Comparison of ENCODE assay signal across 1 cellular context in the genomic region with DNA sequence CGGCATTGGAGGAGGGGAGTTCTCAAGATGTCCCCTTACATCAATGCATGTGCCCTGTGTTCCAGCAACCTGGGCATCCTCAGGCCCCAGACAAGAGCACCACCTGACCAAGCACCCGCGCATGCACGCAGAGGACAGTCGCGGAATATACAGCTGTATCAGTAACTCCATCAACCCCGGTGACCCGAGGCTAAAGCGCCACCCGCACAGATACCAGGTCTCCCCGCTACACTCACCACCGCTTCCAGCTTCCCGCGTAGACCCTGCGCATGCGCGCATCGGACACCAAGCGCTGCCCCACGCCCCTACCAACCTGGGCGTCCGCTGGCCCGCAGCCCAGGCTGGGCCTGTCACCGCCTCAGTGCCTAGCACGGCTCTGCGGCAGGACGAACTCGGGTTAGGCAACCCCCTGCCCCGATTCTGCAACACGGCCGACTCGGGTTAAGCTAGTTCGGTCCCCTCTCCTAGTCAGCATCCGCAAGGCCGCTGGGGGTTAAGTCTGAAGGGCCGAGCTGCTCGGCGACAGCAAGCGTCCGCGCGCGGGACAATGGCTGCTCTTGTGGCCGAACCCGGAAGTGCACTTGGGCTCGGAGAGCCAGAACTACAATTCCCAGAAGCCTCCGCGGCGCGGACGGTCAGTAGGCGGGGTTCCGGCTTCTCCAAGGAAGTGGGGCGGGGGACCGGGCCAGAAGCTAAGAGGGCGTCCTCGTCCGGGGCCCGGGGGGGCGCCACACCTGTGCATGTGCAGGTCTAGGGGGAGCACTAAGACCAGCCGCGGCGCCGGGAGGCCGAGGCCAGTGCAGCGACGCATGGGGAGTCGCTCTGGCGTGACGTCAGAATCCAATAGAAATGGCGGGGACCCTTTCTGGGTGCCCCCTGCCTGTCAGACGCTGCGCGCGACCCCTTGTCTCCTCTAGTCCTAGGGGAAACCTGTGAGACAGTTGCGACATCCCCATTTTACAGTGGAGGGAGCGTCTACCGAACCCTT.
TF ChIP-seq lines count a peak whose summit lies in the region.

Gene ZNF180 (minus strand): TSS at position 561 of the 988 bp plus-strand sequence. CDS start 3,188 bp downstream, outside the sequence.

TF ChIP-seq in SK-N-SH, 30 proteins besides CTCF, POLR2A, EP300 and RAD21 (continued from another document):
- TF ChIP-seq MAX (IDR thresholded peaks at IDR 0.05; ENCODE audit: low read depth), result peak; percentile 91
- TF ChIP-seq RCOR1 (IDR thresholded peaks at IDR 0.05; ENCODE audit: low read length), result no peak
- TF ChIP-seq SMC3 (IDR thresholded peaks at IDR 0.05; ENCODE audit: low read depth, low read length), result no peak
- TF ChIP-seq FOSL2 (IDR thresholded peaks at IDR 0.05; ENCODE audit: borderline replicate concordance, low read depth), result no peak
- no peak for TF ChIP-seq FOXJ3 (CRISPR knock-in tag; IDR thresholded peaks at IDR 0.05)
- no peak for TF ChIP-seq USF1 (IDR thresholded peaks at IDR 0.05; ENCODE audit: borderline replicate concordance, low read depth)
- peak; percentile 73 for TF ChIP-seq TAF1 (IDR thresholded peaks at IDR 0.05; ENCODE audit: borderline replicate concordance, low read depth, low read length)
- TF ChIP-seq ZBTB33 (IDR thresholded peaks at IDR 0.05; ENCODE audit: borderline replicate concordance, low read depth), result no peak
- TF ChIP-seq NFIC (IDR thresholded peaks at IDR 0.05; ENCODE audit: borderline replicate concordance), result peak; percentile 90
- TF ChIP-seq FOXM1 (IDR thresholded peaks at IDR 0.05; ENCODE audit: low read depth), result no peak
- TF ChIP-seq EZH2phosphoT487 (IDR thresholded peaks at IDR 0.05; ENCODE audit: borderline replicate concordance, low read depth), result no peak
- no peak for TF ChIP-seq TCF12 (IDR thresholded peaks at IDR 0.05)
- no peak for TF ChIP-seq JUND (IDR thresholded peaks at IDR 0.05)
- peak; percentile 63 for TF ChIP-seq CHD2 (IDR thresholded peaks at IDR 0.05; ENCODE audit: low read length, partially characterized antibody)
- TF ChIP-seq YY1 (IDR thresholded peaks at IDR 0.05; ENCODE audit: low read depth), result peak; percentile 92
- TF ChIP-seq RFX5 (IDR thresholded peaks at IDR 0.05; ENCODE audit: low read length), result no peak
- TF ChIP-seq MXI1 (IDR thresholded peaks at IDR 0.05; ENCODE audit: low read depth, low read length), result peak; percentile 70; the same call in 1 of the 2 replicates
- no peak for TF ChIP-seq RXRA (IDR thresholded peaks at IDR 0.05; ENCODE audit: borderline replicate concordance, low read depth)
- peak; percentile 77 for TF ChIP-seq POLR2AphosphoS5 (IDR thresholded peaks at IDR 0.05; ENCODE audit: low read depth, low read length)
- TF ChIP-seq, protein P1, sequence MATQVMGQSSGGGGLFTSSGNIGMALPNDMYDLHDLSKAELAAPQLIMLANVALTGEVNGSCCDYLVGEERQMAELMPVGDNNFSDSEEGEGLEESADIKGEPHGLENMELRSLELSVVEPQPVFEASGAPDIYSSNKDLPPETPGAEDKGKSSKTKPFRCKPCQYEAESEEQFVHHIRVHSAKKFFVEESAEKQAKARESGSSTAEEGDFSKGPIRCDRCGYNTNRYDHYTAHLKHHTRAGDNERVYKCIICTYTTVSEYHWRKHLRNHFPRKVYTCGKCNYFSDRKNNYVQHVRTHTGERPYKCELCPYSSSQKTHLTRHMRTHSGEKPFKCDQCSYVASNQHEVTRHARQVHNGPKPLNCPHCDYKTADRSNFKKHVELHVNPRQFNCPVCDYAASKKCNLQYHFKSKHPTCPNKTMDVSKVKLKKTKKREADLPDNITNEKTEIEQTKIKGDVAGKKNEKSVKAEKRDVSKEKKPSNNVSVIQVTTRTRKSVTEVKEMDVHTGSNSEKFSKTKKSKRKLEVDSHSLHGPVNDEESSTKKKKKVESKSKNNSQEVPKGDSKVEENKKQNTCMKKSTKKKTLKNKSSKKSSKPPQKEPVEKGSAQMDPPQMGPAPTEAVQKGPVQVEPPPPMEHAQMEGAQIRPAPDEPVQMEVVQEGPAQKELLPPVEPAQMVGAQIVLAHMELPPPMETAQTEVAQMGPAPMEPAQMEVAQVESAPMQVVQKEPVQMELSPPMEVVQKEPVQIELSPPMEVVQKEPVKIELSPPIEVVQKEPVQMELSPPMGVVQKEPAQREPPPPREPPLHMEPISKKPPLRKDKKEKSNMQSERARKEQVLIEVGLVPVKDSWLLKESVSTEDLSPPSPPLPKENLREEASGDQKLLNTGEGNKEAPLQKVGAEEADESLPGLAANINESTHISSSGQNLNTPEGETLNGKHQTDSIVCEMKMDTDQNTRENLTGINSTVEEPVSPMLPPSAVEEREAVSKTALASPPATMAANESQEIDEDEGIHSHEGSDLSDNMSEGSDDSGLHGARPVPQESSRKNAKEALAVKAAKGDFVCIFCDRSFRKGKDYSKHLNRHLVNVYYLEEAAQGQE (IDR thresholded peaks at IDR 0.05; ENCODE audit: low read depth, low read length), result no peak
- TF ChIP-seq IRF3 (IDR thresholded peaks at IDR 0.05; ENCODE audit: low read depth, low read length), result no peak
